8 cellular contexts compared by ENCODE assay signal in genomic region chr16:28292731-28293588, GRCh38. TPM values are rescaled to one million over a fixed set of nuclear protein-coding genes. Genes with fewer than 3 reads are reported as not detected.
DNase-seq lines count a peak whose midpoint lies in the region; ATAC-seq and TF ChIP-seq lines count a peak whose summit lies in the region.

No MANE protein-coding gene starts in this region.

- ATAC-seq in left lung = peak; percentile 19
- ATAC-seq in HG02610 (IDR thresholded peaks at IDR 0.05; ENCODE audit: unreplicated experiment) = no peak
- no peak for ATAC-seq in HG03196 (IDR thresholded peaks at IDR 0.05; ENCODE audit: unreplicated experiment)

- intact Hi-C loops in ascending aorta (cut with DNase I) (no loop called here), left lung (cut with DNase I) (no loop called here)

- H3K4me3 ChIP-seq in ascending aorta (peak overlapping the region; percentile 70 to 76), left lung (peak overlapping the region; percentile 46 to 50), thymus (ENCODE audit: low read length) (peak overlapping the region; percentile 70)

- peak; percentile 14 to 17 for DNase-seq in NCI-H524 (lab: John Stamatoyannopoulos, UW)
- no peak for DNase-seq in NCI-H524 treated with DMSO at 0.1 percent for 48 hours (lab: John Stamatoyannopoulos, UW)
- DNase-seq in NCI-H2029 (lab: John Stamatoyannopoulos, UW) = peak; percentile 62
- DNase-seq in ascending aorta (ENCODE audit: low spot score in 2 of 2) = no peak
- DNase-seq in left lung = no peak

- H3K27me3 ChIP-seq in ascending aorta (no peaks in the 10 kb centered on the region), left lung (peaks cover 0 to 28% of the 10 kb centered on the region in 2 donors), thymus (ENCODE audit: control insufficient read depth, insufficient read depth) (no peaks in the 10 kb centered on the region)

- H3K36me3 ChIP-seq in ascending aorta = no peaks in the 10 kb centered on the region
- no peaks in the 10 kb centered on the region for H3K36me3 ChIP-seq in left lung
- peaks cover 3% of the 10 kb centered on the region for H3K36me3 ChIP-seq in thymus (ENCODE audit: control insufficient read depth, insufficient read depth)

- WGBS in thymus = 1% methylated on average over 60 of the region's 60 CpGs

- H3K27ac ChIP-seq in ascending aorta = no peak overlapping the region
- H3K27ac ChIP-seq in left lung = no peak overlapping the region
- peak overlapping the region; percentile 10 for H3K27ac ChIP-seq in thymus (ENCODE audit: low read depth)

- H3K4me1 ChIP-seq in ascending aorta = peaks cover 7 to 9% of the 10 kb centered on the region in 2 donors
- H3K4me1 ChIP-seq in left lung = peaks cover 4 to 12% of the 10 kb centered on the region in 2 donors
- H3K4me1 ChIP-seq in thymus (ENCODE audit: control insufficient read depth, insufficient read depth, low read length) = peaks cover 36% of the 10 kb centered on the region

- no peaks in the 10 kb centered on the region for H3K9me3 ChIP-seq in ascending aorta
- no peaks in the 10 kb centered on the region for H3K9me3 ChIP-seq in left lung
- H3K9me3 ChIP-seq in thymus (ENCODE audit: control insufficient read depth) = no peaks in the 10 kb centered on the region

- no peak for TF ChIP-seq CTCF in ascending aorta (IDR thresholded peaks at IDR 0.05)
- no peak for TF ChIP-seq CTCF in left lung (IDR thresholded peaks at IDR 0.05)

RNA-seq across cellular contexts. Expression of gene SBK1, which starts 0.6 kb away (rescaled TPM):
- total RNA-seq in ascending aorta (not detected), left lung (1 to 10 TPM; 1.7 to 2.8 TPM)
- 5.2 TPM for polyA plus RNA-seq in thymus

Comparison
In these comparisons a context has a peak if more than half of its experiments do, and no peak if none do; other contexts are left out.
1. DNase-seq: peak in NCI-H524 (2 of 2) and NCI-H2029 (single experiment); none in NCI-H524 treated with DMSO at 0.1 percent for 48 hours (single experiment), ascending aorta (0 of 2) and left lung (0 of 2).
2. Peak in every context shown above with its lines, with median percentiles within 50 percentile points of each other: H3K4me3 ChIP-seq.